Comparison of ENCODE assay signal across 1 cellular context in the genomic region with DNA sequence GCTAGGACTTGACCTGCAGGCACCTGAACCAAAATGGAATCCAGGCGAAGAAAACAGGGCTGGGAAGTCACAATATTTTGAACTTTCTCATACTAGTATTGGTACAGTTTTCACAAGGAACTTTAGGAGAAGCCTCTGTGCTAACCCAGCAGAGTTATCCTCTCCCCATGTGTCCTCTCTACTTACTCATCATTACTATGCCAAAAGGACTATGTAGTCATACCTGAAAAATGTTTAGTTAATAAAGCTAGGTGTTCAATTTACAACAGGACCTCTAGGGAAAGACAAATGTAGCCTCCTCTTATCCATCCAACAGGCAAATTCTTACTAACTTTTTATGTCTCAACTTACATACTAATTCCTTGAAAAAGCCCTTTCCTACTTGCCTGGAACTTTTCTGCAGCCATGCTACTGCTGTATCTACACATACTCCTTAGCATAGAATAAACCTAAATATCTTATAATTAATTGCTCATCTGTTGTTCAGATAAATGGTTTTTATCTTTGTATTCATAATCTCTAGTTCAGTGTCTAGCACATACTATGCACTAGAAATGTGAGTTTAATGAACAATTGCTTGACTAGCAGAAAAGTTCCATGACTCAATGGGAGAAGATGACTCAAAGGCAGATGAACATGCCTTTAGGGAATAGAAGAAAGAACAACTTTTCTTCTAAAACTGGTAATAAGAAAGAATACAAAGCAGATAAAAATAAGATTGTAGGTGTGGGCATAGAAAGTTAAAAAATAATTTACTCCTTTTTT.
TF ChIP-seq lines count a peak whose summit lies in the region.

No MANE protein-coding gene starts in this region.

TF ChIP-seq in IMR-90, 13 proteins besides CTCF, POLR2A, EP300 and RAD21 (continued from another document):
- TF ChIP-seq, protein P1, sequence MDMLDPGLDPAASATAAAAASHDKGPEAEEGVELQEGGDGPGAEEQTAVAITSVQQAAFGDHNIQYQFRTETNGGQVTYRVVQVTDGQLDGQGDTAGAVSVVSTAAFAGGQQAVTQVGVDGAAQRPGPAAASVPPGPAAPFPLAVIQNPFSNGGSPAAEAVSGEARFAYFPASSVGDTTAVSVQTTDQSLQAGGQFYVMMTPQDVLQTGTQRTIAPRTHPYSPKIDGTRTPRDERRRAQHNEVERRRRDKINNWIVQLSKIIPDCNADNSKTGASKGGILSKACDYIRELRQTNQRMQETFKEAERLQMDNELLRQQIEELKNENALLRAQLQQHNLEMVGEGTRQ (IDR thresholded peaks at IDR 0.05; ENCODE audit: low read depth, low read length): no peak
- TF ChIP-seq RCOR1 (IDR thresholded peaks at IDR 0.05; ENCODE audit: insufficient replicate concordance, low read length): no peak
- no peak for TF ChIP-seq CEBPB (IDR thresholded peaks at IDR 0.05; ENCODE audit: low read depth, low read length)
- TF ChIP-seq MAFK (IDR thresholded peaks at IDR 0.05; ENCODE audit: low read depth, low read length): peak; percentile 59; the same call in 1 of the 2 replicates
- no peak for TF ChIP-seq MXI1 (IDR thresholded peaks at IDR 0.05; ENCODE audit: borderline replicate concordance, low read depth, low read length)
- 0 out of 2 replicates have a peak, but pooled peaks have one; percentile 12 for TF ChIP-seq FOS (IDR thresholded peaks at IDR 0.05; ENCODE audit: low read depth, low read length)
- TF ChIP-seq MAZ (IDR thresholded peaks at IDR 0.05; ENCODE audit: borderline replicate concordance, low read depth, low read length): no peak
